In genomic region chr2:137966043-137966442, GRCh38 we compare ENCODE assay signal across 16 cellular contexts. TPM values are rescaled to one million over a fixed set of nuclear protein-coding genes. Genes with fewer than 3 reads are reported as not detected.
DNase-seq lines count a peak whose midpoint lies in the region; ATAC-seq and TF ChIP-seq lines count a peak whose summit lies in the region.
"Had no signal": no experiment of that assay in that cellular context is flagged by ENCODE, and none has a peak within 500 bp of the region (broad histone marks: within the 10 kb centered on the region; RNA-seq: fewer than 3 reads in every experiment).

No MANE protein-coding gene starts in this region.

- no peaks in the 10 kb centered on the region for H4K20me1 ChIP-seq in PC-9 (ENCODE audit: insufficient read depth)

- peaks cover 57% of the 10 kb centered on the region for H3K4me1 ChIP-seq in PC-9 (replicated peaks; ENCODE audit: insufficient read depth)
- peaks cover 5% of the 10 kb centered on the region for H3K4me1 ChIP-seq in endodermal cell (ENCODE audit: control insufficient read depth, insufficient read depth, low read length)
- peaks cover 13% of the 10 kb centered on the region for H3K4me1 ChIP-seq in stomach smooth muscle (ENCODE audit: control insufficient read depth, insufficient read depth, low read length)

- H3K4me3 ChIP-seq in PC-9 (no peak overlapping the region; the same call in 1 of the 2 replicates), endodermal cell (ENCODE audit: low read length) (no peak overlapping the region), stomach smooth muscle (ENCODE audit: low read length in 2 of 2) (peak overlapping the region; percentile 9 to 84)
- H3K4me3 ChIP-seq: lung had no signal

- peaks cover 14% of the 10 kb centered on the region for H3K4me1 Mint-ChIP-seq in endodermal cell
- peaks cover 34% of the 10 kb centered on the region for H3K4me1 Mint-ChIP-seq in mesothelial cell of epicardium
- peaks cover 33% of the 10 kb centered on the region for H3K4me1 Mint-ChIP-seq in osteocyte (ENCODE audit: unreplicated experiment)

- H3K79me2 ChIP-seq in PC-9 (ENCODE audit: low read depth), result no peaks in the 10 kb centered on the region; the same call in 1 of the 2 replicates

- WGBS in endodermal cell (ENCODE audit: insufficient coverage in 1 of 2, insufficient read length in 1 of 2), 2 experiments, result 100% methylated on average over 1 of the region's 3 CpGs; no CpG with 5 or more reads in 1 of the 2 experiments

- H3K4me3 Mint-ChIP-seq in endodermal cell (peak overlapping the region; percentile 30), mesothelial cell of epicardium (peak overlapping the region; percentile 22), osteocyte (ENCODE audit: unreplicated experiment) (no peak overlapping the region)
- H3K4me3 Mint-ChIP-seq: effector memory CD8-positive, alpha-beta T cell had no signal

- H3K9me2 ChIP-seq in PC-9 (ENCODE audit: insufficient read depth), result no peaks in the 10 kb centered on the region

- no peak for DNase-seq in PC-9
- DNase-seq in endodermal cell, result no peak
- DNase-seq in mesothelial cell of epicardium (ENCODE audit: low spot score in 2 of 2, unreplicated experiment in 2 of 2), result no peak
- no peak for DNase-seq in DMS53 treated with DMSO at 0.1 percent for 48 hours (lab: John Stamatoyannopoulos, UW; ENCODE audit: unreplicated experiment)
- no peak for DNase-seq in activated effector memory CD4-positive, alpha-beta T cell treated with Interleukin-2 at 50 U/mL for 16 hours
- DNase-seq in osteocyte (ENCODE audit: extremely low spot score, unreplicated experiment), result no peak
- DNase-seq: activated CD4-positive, alpha-beta T cell treated with anti-CD3 and anti-CD28 coated beads, Interleukin-2, amount 50 U/mL, for 1 hour; C1 segment of cervical spinal cord; effector memory CD8-positive, alpha-beta T cell; HCEC 1CT; NCI-H2029 treated with DMSO at 0.1 percent for 48 hours; nucleus accumbens; RPMI8226 had no signal

- TF ChIP-seq CTCF in PC-9 (conservative IDR thresholded peaks at IDR 0.05) (no peak), endodermal cell (conservative IDR thresholded peaks at IDR 0.05) (no peak), mesothelial cell of epicardium (IDR thresholded peaks at IDR 0.05; ENCODE audit: unreplicated experiment) (no peak), osteocyte (IDR thresholded peaks at IDR 0.05) (no peak)

- H2AFZ ChIP-seq in PC-9, result no peak overlapping the region

- H3K27me3 ChIP-seq in PC-9 (ENCODE audit: insufficient read depth, low read depth) (no peaks in the 10 kb centered on the region), endodermal cell (ENCODE audit: control insufficient read depth, insufficient read depth, low read length, poor library complexity, severe bottlenecking) (no peaks in the 10 kb centered on the region), stomach smooth muscle (ENCODE audit: control insufficient read depth in 1 of 2, insufficient read depth in 2 of 2, low read length in 2 of 2) (no peaks in the 10 kb centered on the region)

- no peak for ATAC-seq in HG03460 (IDR thresholded peaks at IDR 0.05; ENCODE audit: unreplicated experiment)
- ATAC-seq: effector memory CD8-positive, alpha-beta T cell had no signal

- intact Hi-C loops in PC-9 (cut with micrococcal nuclease; ENCODE audit: unreplicated experiment), result no loop called here

- H3K9me3 ChIP-seq in PC-9 (ENCODE audit: insufficient read depth, low read depth) (0 out of 2 replicates have a peak, but pooled peaks cover 4% of the 10 kb centered on the region), endodermal cell (ENCODE audit: control insufficient read depth, low read length) (peaks cover 5% of the 10 kb centered on the region), stomach smooth muscle (ENCODE audit: control insufficient read depth in 2 of 2, low read length in 2 of 2) (no peaks in the 10 kb centered on the region)

- H3K27ac ChIP-seq in PC-9 (no peak overlapping the region), endodermal cell (ENCODE audit: low read depth, low read length) (no peak overlapping the region), stomach smooth muscle (ENCODE audit: low read length) (no peak overlapping the region)

- H3K4me2 ChIP-seq in PC-9, result peak overlapping the region; percentile 89

- H3K27me3 Mint-ChIP-seq in endodermal cell (ENCODE audit: insufficient read depth) (no peaks in the 10 kb centered on the region), mesothelial cell of epicardium (ENCODE audit: low read depth) (no peaks in the 10 kb centered on the region), osteocyte (ENCODE audit: unreplicated experiment) (no peaks in the 10 kb centered on the region)
- H3K27me3 Mint-ChIP-seq: effector memory CD8-positive, alpha-beta T cell had no signal

- H3K27ac Mint-ChIP-seq in endodermal cell (no peak overlapping the region), mesothelial cell of epicardium (peak overlapping the region; percentile 5), osteocyte (ENCODE audit: unreplicated experiment) (no peak overlapping the region)
- H3K27ac Mint-ChIP-seq: effector memory CD8-positive, alpha-beta T cell had no signal

- BruUV-seq in PC-9 (replicated peaks; lab: Mats Ljungman, UMichigan), result no TSS peak

- POLR2A ChIA-PET in PC-9 (lab: Charles Lee; ENCODE audit: unreplicated experiment), result no interaction called here

- peaks cover 8% of the 10 kb centered on the region for H3K36me3 Mint-ChIP-seq in endodermal cell (ENCODE audit: low read depth)
- H3K36me3 Mint-ChIP-seq in mesothelial cell of epicardium, result peaks cover 4% of the 10 kb centered on the region
- no peaks in the 10 kb centered on the region for H3K36me3 Mint-ChIP-seq in osteocyte (ENCODE audit: unreplicated experiment)

- CTCF ChIA-PET in PC-9 (lab: Charles Lee), result interaction anchor here (0.6 kb wide), 1 partner anchor 669 kb away, joined by 7 read pairs; no protein-coding TSS in a partner anchor

- H3K36me3 ChIP-seq in PC-9 (ENCODE audit: low read depth), result no peaks in the 10 kb centered on the region
- H3K36me3 ChIP-seq in endodermal cell (ENCODE audit: control insufficient read depth, insufficient read depth, low read length), result no peaks in the 10 kb centered on the region
- H3K36me3 ChIP-seq in stomach smooth muscle (ENCODE audit: control insufficient read depth in 2 of 2, insufficient read depth in 2 of 2, low read length in 2 of 2), result no peaks in the 10 kb centered on the region

- H3F3A ChIP-seq in PC-9 (ENCODE audit: insufficient read depth, low read depth), result peaks cover 32% of the 10 kb centered on the region

- H3K9ac ChIP-seq in endodermal cell (ENCODE audit: extremely low read depth, low read length, poor library complexity, severe bottlenecking) (no peak overlapping the region), stomach smooth muscle (ENCODE audit: low read length in 2 of 2) (no peak overlapping the region)

- H3K9me3 Mint-ChIP-seq in endodermal cell (no peaks in the 10 kb centered on the region), mesothelial cell of epicardium (peaks cover 5% of the 10 kb centered on the region), osteocyte (ENCODE audit: unreplicated experiment) (no peaks in the 10 kb centered on the region)

RNA-seq across cellular contexts. Expression of gene HNMT, which starts 1.8 kb away (rescaled TPM):
- total RNA-seq in PC-9 (2021), result 16.6 TPM in 2 replicates
- total RNA-seq in endodermal cell, result 10 to 100 TPM; 10.6 to 18.0 TPM
- polyA plus RNA-seq in endodermal cell (2013, experiment 1 of 2), result 8.4 TPM
- 10.8 TPM for polyA plus RNA-seq in endodermal cell (2013, experiment 2 of 2)
- total RNA-seq in mesothelial cell of epicardium, result 14.4 to 18.8 TPM (median 16.9 TPM) in 3 replicates
- total RNA-seq in osteocyte, result 3.2 and 4.6 TPM in 2 replicates

Comparison
In these comparisons a context has a peak if more than half of its experiments do, and no peak if none do; other contexts are left out.
1. H3K4me3 ChIP-seq: peak in stomach smooth muscle (2 of 2); none in PC-9 (single experiment) and endodermal cell (single experiment).